Comparison of ENCODE assay signal across 28 cellular contexts in genomic region chr2:133652407-133652806, GRCh38.
DNase-seq lines count a peak whose midpoint lies in the region; FAIRE-seq and TF ChIP-seq lines count a peak whose summit lies in the region.
"Had no signal": no experiment of that assay in that cellular context is flagged by ENCODE, and none has a peak within 500 bp of the region (broad histone marks: within the 10 kb centered on the region; RNA-seq: fewer than 3 reads in every experiment).

No MANE protein-coding gene starts in this region.

- no peak overlapping the region for H3K4me3 Mint-ChIP-seq in astrocyte (ENCODE audit: unreplicated experiment)
- H3K4me3 Mint-ChIP-seq: activated CD8-positive, alpha-beta T cell treated with anti-CD3 and anti-CD28 coated beads for 36 hours; activated naive CD8-positive, alpha-beta T cell treated with anti-CD3 and anti-CD28 coated beads for 36 hours; natural killer cell treated with Interleukin-12 subunit alpha and Interleukin-12 subunit beta and Interleukin-15 and Interleukin-18, amount 100 ng/mL, for 72 hours; T-helper 1 cell treated with Interleukin-12 subunit alpha and Interleukin-12 subunit beta and Interleukin-4 antibody, amounts not matched to agents 30 μg/mL and 1 μg/mL, for 36 hours had no signal

- H3K4me3 ChIP-seq in GM23248 (peak overlapping the region; percentile 47), astrocyte (ENCODE audit: insufficient read depth, low read depth, low read length) (no peak overlapping the region)
- H3K4me3 ChIP-seq: ascending aorta, lung, mucosa of descending colon had no signal

- no peak overlapping the region for H3K9ac ChIP-seq in GM23248
- no peak overlapping the region for H3K9ac ChIP-seq in astrocyte (ENCODE audit: low read length)

- DNase-seq in GM23248 (peak; percentile 65), astrocyte (ENCODE audit: low read depth) (peak; percentile 76), fibroblast of peridontal ligament (ENCODE audit: extremely low read depth) (peak; percentile 85), pons (ENCODE audit: low spot score) (peak; percentile 19), NCI-H510A treated with DMSO at 0.1 percent for 48 hours (lab: John Stamatoyannopoulos, UW) (no peak), HuH-7.5 (ENCODE audit: low spot score) (no peak), hippocampal formation (lab: John Stamatoyannopoulos, UW) (no peak)
- no peak for DNase-seq in activated CD8-positive, alpha-beta memory T cell treated with anti-CD3 and anti-CD28 coated beads for 24 hours
- DNase-seq: activated CD8-positive, alpha-beta T cell treated with anti-CD3 and anti-CD28 coated beads for 36 hours; activated effector memory CD4-positive, alpha-beta T cell treated with Interleukin-2 at 50 U/mL for 16 hours; activated naive CD8-positive, alpha-beta T cell treated with anti-CD3 and anti-CD28 coated beads for 36 hours; activated T-cell treated with anti-CD3 and anti-CD28 coated beads for 4 hours; DND-41; effector memory CD4-positive, alpha-beta T cell; Karpas-422; kidney; mucosa of descending colon; NCI-H1436 treated with DMSO at 0.1 percent for 48 hours; NCI-H774; retina; stimulated activated CD4-positive, alpha-beta T cell treated with anti-CD3 and anti-CD28 coated beads, Interleukin-2, amount 100 ng/mL, for 48 hours had no signal

- 0 out of 2 replicates have a peak, but pooled peaks cover 7% of the 10 kb centered on the region for H3F3A ChIP-seq in GM23248 (ENCODE audit: insufficient read depth)

- no peaks in the 10 kb centered on the region for H3K36me3 Mint-ChIP-seq in astrocyte (ENCODE audit: low read depth, unreplicated experiment)
- H3K36me3 Mint-ChIP-seq: activated naive CD8-positive, alpha-beta T cell treated with anti-CD3 and anti-CD28 coated beads for 36 hours; natural killer cell treated with Interleukin-12 subunit alpha and Interleukin-12 subunit beta and Interleukin-15 and Interleukin-18, amount 100 ng/mL, for 72 hours had no signal

- H4K20me1 ChIP-seq in GM23248 (ENCODE audit: insufficient read depth) (no peaks in the 10 kb centered on the region; the same call in 1 of the 2 replicates), astrocyte (ENCODE audit: insufficient read depth, low read length) (no peaks in the 10 kb centered on the region)

- H3K27me3 Mint-ChIP-seq in astrocyte (ENCODE audit: low read depth, unreplicated experiment) = peaks cover 2% of the 10 kb centered on the region
- H3K27me3 Mint-ChIP-seq: activated CD8-positive, alpha-beta T cell treated with anti-CD3 and anti-CD28 coated beads for 36 hours; activated naive CD8-positive, alpha-beta T cell treated with anti-CD3 and anti-CD28 coated beads for 36 hours; natural killer cell treated with Interleukin-12 subunit alpha and Interleukin-12 subunit beta and Interleukin-15 and Interleukin-18, amount 100 ng/mL, for 72 hours had no signal

- H3K27ac Mint-ChIP-seq in astrocyte (ENCODE audit: unreplicated experiment) = no peak overlapping the region
- H3K27ac Mint-ChIP-seq: activated CD8-positive, alpha-beta T cell treated with anti-CD3 and anti-CD28 coated beads for 36 hours; activated naive CD8-positive, alpha-beta T cell treated with anti-CD3 and anti-CD28 coated beads for 36 hours; natural killer cell treated with Interleukin-12 subunit alpha and Interleukin-12 subunit beta and Interleukin-15 and Interleukin-18, amount 100 ng/mL, for 72 hours; T-helper 1 cell treated with Interleukin-12 subunit alpha and Interleukin-12 subunit beta and Interleukin-4 antibody, amounts not matched to agents 30 μg/mL and 1 μg/mL, for 36 hours had no signal

- H3K4me1 ChIP-seq in GM23248 (ENCODE audit: insufficient read depth) (peaks cover 17% of the 10 kb centered on the region), astrocyte (ENCODE audit: insufficient read depth, low read length) (peaks cover 7% of the 10 kb centered on the region)

- TF ChIP-seq CTCF in astrocyte (IDR thresholded peaks at IDR 0.05; ENCODE audit: insufficient read depth, low read depth, low read length) = no peak

- H3K9me3 ChIP-seq in GM23248 (ENCODE audit: low read depth) (no peaks in the 10 kb centered on the region), astrocyte (ENCODE audit: insufficient read depth, low read depth, low read length) (no peaks in the 10 kb centered on the region)
- H3K9me3 ChIP-seq: ascending aorta, mucosa of descending colon had no signal

- H3K36me3 ChIP-seq in GM23248 (ENCODE audit: low read depth) (no peaks in the 10 kb centered on the region), astrocyte (ENCODE audit: insufficient read depth, low read length) (no peaks in the 10 kb centered on the region)
- H3K36me3 ChIP-seq: ascending aorta had no signal

- H3K4me1 Mint-ChIP-seq in astrocyte (ENCODE audit: low read depth, unreplicated experiment) = peaks cover 10% of the 10 kb centered on the region
- H3K4me1 Mint-ChIP-seq: activated naive CD8-positive, alpha-beta T cell treated with anti-CD3 and anti-CD28 coated beads for 36 hours had no signal

- H3K79me2 ChIP-seq in GM23248 (ENCODE audit: insufficient read depth) (no peaks in the 10 kb centered on the region), astrocyte (ENCODE audit: insufficient read depth, low read length) (no peaks in the 10 kb centered on the region)

- FAIRE-seq in astrocyte (lab: Jason Lieb, UNC) = no peak
- FAIRE-seq: GM18507, kidney, TTC549 had no signal

- 0 out of 2 replicates have a peak, but pooled peaks cover 4% of the 10 kb centered on the region for H3K9me2 ChIP-seq in GM23248 (ENCODE audit: insufficient read depth)

- 2 to 6% methylated on average over 3 of the region's 3 CpGs for WGBS in GM23248 (ENCODE audit: low coverage in 1 of 2, low lambda C conversion rate in 2 of 2, missing lambda C conversion rate in 2 of 2), 2 experiments

- H3K27me3 ChIP-seq in GM23248 (replicated peaks; ENCODE audit: insufficient read depth) (no peaks in the 10 kb centered on the region), astrocyte (ENCODE audit: insufficient read depth, low read length) (no peaks in the 10 kb centered on the region)
- H3K27me3 ChIP-seq: ascending aorta had no signal

- H3K27ac ChIP-seq in GM23248 (no peak overlapping the region), astrocyte (ENCODE audit: low read depth, low read length) (no peak overlapping the region)
- H3K27ac ChIP-seq: ascending aorta, C4-2B had no signal

- H3K9me3 Mint-ChIP-seq in astrocyte (ENCODE audit: unreplicated experiment) = peaks cover 8% of the 10 kb centered on the region
- H3K9me3 Mint-ChIP-seq: T-helper 1 cell treated with Interleukin-12 subunit alpha and Interleukin-12 subunit beta and Interleukin-4 antibody, amounts not matched to agents 30 μg/mL and 1 μg/mL, for 36 hours had no signal

- H3K4me2 ChIP-seq in GM23248 (ENCODE audit: unreplicated experiment) (peak overlapping the region; percentile 62), astrocyte (ENCODE audit: low read length) (peak overlapping the region; percentile 11)

- in situ Hi-C loops in GM23248 (cut with MboI) = no loop called here

- H2AFZ ChIP-seq in GM23248 = peak overlapping the region; percentile 52
- H2AFZ ChIP-seq in astrocyte (ENCODE audit: low read depth, low read length) = no peak overlapping the region

Comparison
In these comparisons a context has a peak if more than half of its experiments do, and no peak if none do; other contexts are left out.
1. DNase-seq: peak in GM23248 (single experiment), astrocyte (single experiment), fibroblast of peridontal ligament (single experiment) and pons (single experiment); none in activated CD8-positive, alpha-beta memory T cell treated with anti-CD3 and anti-CD28 coated beads for 24 hours (single experiment), NCI-H510A treated with DMSO at 0.1 percent for 48 hours (single experiment), HuH-7.5 (single experiment) and hippocampal formation (0 of 2).